ENCODE assay signal across 14 cellular contexts in the genomic region with DNA sequence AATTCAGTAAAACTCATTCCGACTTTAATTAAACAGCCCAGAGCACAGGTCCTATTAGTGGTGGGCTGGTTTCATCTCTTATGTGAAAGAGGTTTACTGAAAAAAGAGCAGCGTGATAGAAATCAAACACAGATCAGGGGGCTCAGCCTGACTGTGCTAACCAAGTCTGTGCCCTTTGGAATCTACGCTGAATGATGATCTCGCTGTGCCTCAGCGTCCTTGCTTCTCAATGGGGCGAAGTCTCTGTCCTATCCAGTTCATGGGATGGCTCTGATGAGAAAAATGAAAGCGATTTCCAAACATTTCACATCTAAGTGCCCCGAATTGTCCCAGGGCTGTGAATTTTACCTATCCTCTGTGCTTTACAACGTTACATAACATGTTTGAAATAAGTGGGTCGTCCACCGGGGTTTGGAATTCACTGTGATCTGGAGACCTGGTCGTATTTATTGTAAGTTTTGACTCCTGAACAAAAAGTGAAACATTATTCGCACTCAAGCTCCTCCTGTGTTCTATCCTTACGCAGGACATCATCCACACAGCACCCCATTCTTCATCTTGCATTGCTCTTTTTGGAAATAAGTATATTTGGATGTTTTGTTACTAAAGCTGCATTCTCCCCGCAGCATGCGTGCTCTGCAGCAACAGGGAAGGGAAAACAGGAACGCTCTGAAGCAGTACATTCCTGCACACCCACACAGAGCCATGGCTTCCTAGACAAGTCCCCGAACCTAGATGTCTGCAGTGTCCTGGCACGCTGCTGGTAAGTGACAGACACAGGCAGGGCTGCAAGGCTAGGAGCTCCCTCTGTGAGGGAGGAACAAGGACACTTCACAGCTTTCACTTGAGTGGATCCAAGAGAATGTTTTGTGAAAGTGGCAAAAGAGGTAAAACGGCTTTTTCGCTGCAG.
DNase-seq lines count a peak whose midpoint lies in the region; ATAC-seq and TF ChIP-seq lines count a peak whose summit lies in the region.
"Had no signal": no experiment of that assay in that cellular context is flagged by ENCODE, and none has a peak within 500 bp of the region (broad histone marks: within the 10 kb centered on the region; RNA-seq: fewer than 3 reads in every experiment).

No MANE protein-coding gene starts in this region.

- no peak for TF ChIP-seq POLR2A in esophagus squamous epithelium (IDR thresholded peaks at IDR 0.05)
- TF ChIP-seq POLR2A in upper lobe of left lung (IDR thresholded peaks at IDR 0.05): no peak

- H3K4me1 ChIP-seq in esophagus squamous epithelium: peaks cover 18 to 33% (median 22%) of the 10 kb centered on the region in 3 donors
- peaks cover 94 to 95% of the 10 kb centered on the region in 2 experiments for H3K4me1 ChIP-seq in neutrophil (ENCODE audit: control insufficient read depth in 1 of 2, insufficient read depth in 1 of 2, low read depth in 1 of 2, low read length in 1 of 2)
- H3K4me1 ChIP-seq in upper lobe of left lung: peaks cover 32 to 35% (median 33%) of the 10 kb centered on the region in 4 donors

- ATAC-seq in upper lobe of left lung (ENCODE audit: low FRiP score in 2 of 2): peak in 1 of 2 donors; percentile 19

- H3K4me1 Mint-ChIP-seq in activated T-cell treated with anti-CD3 and anti-CD28 coated beads, Interleukin-2, amount 50 U/mL, for 24 hours (ENCODE audit: low read depth): peaks cover 23% of the 10 kb centered on the region

- no peak overlapping the region for H3K4me3 Mint-ChIP-seq in activated T-cell treated with anti-CD3 and anti-CD28 coated beads, Interleukin-2, amount 50 U/mL, for 24 hours
- H3K4me3 Mint-ChIP-seq: activated B cell treated with CpG ODN at 0.5 μM for 24 hours, memory B cell had no signal

- TF ChIP-seq CTCF in esophagus squamous epithelium (IDR thresholded peaks at IDR 0.05) (no peak), neutrophil (IDR thresholded peaks at IDR 0.05) (no peak), upper lobe of left lung (IDR thresholded peaks at IDR 0.05) (no peak)

- no peak for TF ChIP-seq EP300 in upper lobe of left lung (IDR thresholded peaks at IDR 0.05)

- peaks cover 2% of the 10 kb centered on the region for H3K36me3 Mint-ChIP-seq in activated T-cell treated with anti-CD3 and anti-CD28 coated beads, Interleukin-2, amount 50 U/mL, for 24 hours (ENCODE audit: low read depth)

- H3K27ac ChIP-seq in esophagus squamous epithelium: peak overlapping the region; percentile 78 to 94 (median 90)
- peak overlapping the region; percentile 84 for H3K27ac ChIP-seq in neutrophil
- H3K27ac ChIP-seq in upper lobe of left lung: peak overlapping the region; percentile 48 to 82 (median 78)

- intact Hi-C loops in esophagus squamous epithelium (cut with DNase I): loop anchor here (10.0 kb wide), 1 partner anchor 140 kb away; a partner anchor contains a TSS

- H3K27me3 ChIP-seq in esophagus squamous epithelium (no peaks in the 10 kb centered on the region), neutrophil (no peaks in the 10 kb centered on the region), upper lobe of left lung (no peaks in the 10 kb centered on the region)
- H3K27me3 ChIP-seq: testis had no signal

- H3K36me3 ChIP-seq in esophagus squamous epithelium: no peaks in the 10 kb centered on the region
- H3K36me3 ChIP-seq in neutrophil: no peaks in the 10 kb centered on the region
- no peaks in the 10 kb centered on the region for H3K36me3 ChIP-seq in upper lobe of left lung

- peak; percentile 6 for DNase-seq in activated T-cell treated with anti-CD3 and anti-CD28 coated beads, Interleukin-2, amount 50 U/mL, for 24 hours
- DNase-seq in activated T-cell treated with anti-CD3 and anti-CD28 coated beads, Interleukin-2, amount 50 U/mL, for 1 hour: no peak
- DNase-seq in esophagus squamous epithelium (lab: John Stamatoyannopoulos, UW): no peak
- DNase-seq in upper lobe of left lung: peak in 1 of 2 donors; percentile 31
- no peak for DNase-seq in HUDEP-2 (lab: John Stamatoyannopoulos, UW; ENCODE audit: unreplicated experiment in 76 of 76)
- no peak for DNase-seq in NCI-H510A (lab: John Stamatoyannopoulos, UW)
- no peak for DNase-seq in SK-N-DZ (ENCODE audit: low spot score)
- DNase-seq: activated B cell treated with CpG ODN at 0.5 μM for 24 hours, amniotic stem cell, NCI-H1436 treated with DMSO at 0.1 percent for 48 hours, SIG-M5, testis had no signal

- H3K9me3 ChIP-seq in esophagus squamous epithelium (peaks cover 0 to 8% (median 7%) of the 10 kb centered on the region in 3 donors), neutrophil (no peaks in the 10 kb centered on the region), upper lobe of left lung (peaks cover 0 to 6% (median 3%) of the 10 kb centered on the region in 4 donors)
- H3K9me3 ChIP-seq: testis had no signal

- H3K9me3 Mint-ChIP-seq in activated T-cell treated with anti-CD3 and anti-CD28 coated beads, Interleukin-2, amount 50 U/mL, for 24 hours: peaks cover 11% of the 10 kb centered on the region

- no peaks in the 10 kb centered on the region for H3K27me3 Mint-ChIP-seq in activated T-cell treated with anti-CD3 and anti-CD28 coated beads, Interleukin-2, amount 50 U/mL, for 24 hours

- WGBS in esophagus squamous epithelium, 2 donors: 60 to 90% methylated on average over 18 to 19 of the region's 21 CpGs
- WGBS in upper lobe of left lung, 2 donors: 67 to 73% methylated on average over 21 of the region's 21 CpGs

- no peak overlapping the region for H3K27ac Mint-ChIP-seq in activated T-cell treated with anti-CD3 and anti-CD28 coated beads, Interleukin-2, amount 50 U/mL, for 24 hours
- H3K27ac Mint-ChIP-seq: activated B cell treated with CpG ODN at 0.5 μM for 24 hours, memory B cell had no signal

- H3K4me3 ChIP-seq in esophagus squamous epithelium: peak overlapping the region in 1 of 4 donors; percentile 19
- peak overlapping the region; percentile 18 to 34 for H3K4me3 ChIP-seq in neutrophil (ENCODE audit: low read depth in 1 of 2, low read length in 1 of 2)
- no peak overlapping the region for H3K4me3 ChIP-seq in upper lobe of left lung
- H3K4me3 ChIP-seq: testis had no signal

Comparison
In these comparisons a context has a peak if more than half of its experiments do, and no peak if none do; other contexts are left out.
1. H3K4me3 ChIP-seq: peak in neutrophil (2 of 2); none in upper lobe of left lung (0 of 4).
2. Peak in every context shown above with its lines, with median percentiles within 50 percentile points of each other: H3K27ac ChIP-seq.